ENCODE assay signal across 16 cellular contexts in the genomic region with DNA sequence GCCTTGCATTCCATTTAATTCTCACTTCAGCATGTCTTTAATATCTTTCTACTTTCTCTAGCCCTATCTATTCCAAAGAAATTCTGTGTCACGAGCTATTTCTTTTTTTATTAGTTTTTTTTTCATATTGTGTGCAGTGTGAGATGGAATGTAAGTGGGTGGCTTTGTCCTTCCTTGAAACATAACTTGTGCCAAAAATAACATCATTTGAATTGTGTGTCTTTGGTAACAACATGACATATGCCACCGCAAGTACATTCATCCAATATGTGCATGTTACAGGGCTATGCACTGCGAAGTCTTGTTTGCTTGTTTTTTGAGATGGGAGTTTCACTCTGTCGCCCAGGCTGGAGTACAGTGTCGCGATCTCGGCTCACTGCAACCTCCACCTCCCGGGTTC. TPM values are rescaled to one million over a fixed set of nuclear protein-coding genes. Genes with fewer than 3 reads are reported as not detected.
DNase-seq lines count a peak whose midpoint lies in the region; FAIRE-seq and TF ChIP-seq lines count a peak whose summit lies in the region.
"Had no signal": no experiment of that assay in that cellular context is flagged by ENCODE, and none has a peak within 500 bp of the region (broad histone marks: within the 10 kb centered on the region; RNA-seq: fewer than 3 reads in every experiment).

No MANE protein-coding gene starts in this region.

- H3K27me3 Mint-ChIP-seq in MCF 10A (ENCODE audit: insufficient read depth, unreplicated experiment), result no peaks in the 10 kb centered on the region
- H3K27me3 Mint-ChIP-seq in immature natural killer cell (ENCODE audit: low read depth in 3 of 3), result peaks cover 0 to 4% (median 4%) of the 10 kb centered on the region in 3 donors
- H3K27me3 Mint-ChIP-seq: B cell had no signal

- H3K9me3 Mint-ChIP-seq in MCF 10A (ENCODE audit: unreplicated experiment) (no peaks in the 10 kb centered on the region), immature natural killer cell (no peaks in the 10 kb centered on the region)
- H3K9me3 Mint-ChIP-seq: CD4-positive, alpha-beta memory T cell; HFFc6 had no signal

- H3K9ac ChIP-seq in SK-N-SH, result no peak overlapping the region

- no peaks in the 10 kb centered on the region for H3K9me2 ChIP-seq in SK-N-SH

- no peak overlapping the region for H3K4me2 ChIP-seq in SK-N-SH

- no peaks in the 10 kb centered on the region for H3K79me2 ChIP-seq in SK-N-SH (ENCODE audit: insufficient read depth)

- H3K4me1 Mint-ChIP-seq in MCF 10A (ENCODE audit: insufficient read depth, unreplicated experiment) (peaks cover 11% of the 10 kb centered on the region), immature natural killer cell (no peaks in the 10 kb centered on the region)
- H3K4me1 Mint-ChIP-seq: B cell; CD4-positive, alpha-beta memory T cell had no signal

- FAIRE-seq in bronchial epithelial cell (lab: Jason Lieb, UNC), result no peak

- no TSS peak for BruUV-seq in MCF 10A (replicated peaks; lab: Mats Ljungman, UMichigan)

- H3K27ac Mint-ChIP-seq in MCF 10A (ENCODE audit: low read depth, unreplicated experiment), result no peak overlapping the region
- H3K27ac Mint-ChIP-seq in immature natural killer cell, result no peak overlapping the region
- H3K27ac Mint-ChIP-seq: B cell; CD4-positive, alpha-beta memory T cell; HFFc6 had no signal

- H3K36me3 Mint-ChIP-seq in MCF 10A (ENCODE audit: insufficient read depth, unreplicated experiment) (no peaks in the 10 kb centered on the region), immature natural killer cell (no peaks in the 10 kb centered on the region)
- H3K36me3 Mint-ChIP-seq: CD4-positive, alpha-beta memory T cell had no signal

- no peak overlapping the region for H3K4me3 Mint-ChIP-seq in MCF 10A (ENCODE audit: unreplicated experiment)
- no peak overlapping the region for H3K4me3 Mint-ChIP-seq in immature natural killer cell
- H3K4me3 Mint-ChIP-seq: B cell; CD4-positive, alpha-beta memory T cell; HFFc6 had no signal

- H3K36me3 ChIP-seq in breast epithelium (no peaks in the 10 kb centered on the region), bronchial epithelial cell (ENCODE audit: control insufficient read depth, insufficient read depth, low read length) (no peaks in the 10 kb centered on the region), SK-N-SH (replicated peaks in 1 of 2; ENCODE audit: control insufficient read depth in 1 of 2, insufficient read depth in 2 of 2, low read length in 1 of 2) (no peaks in the 10 kb centered on the region)

- no peak overlapping the region for H2AFZ ChIP-seq in SK-N-SH (ENCODE audit: low read depth)

- TF ChIP-seq RAD21 in SK-N-SH (IDR thresholded peaks at IDR 0.05; ENCODE audit: low read length), result no peak

- CTCF ChIA-PET in MCF 10A (lab: Yijun Ruan, JAX) (interaction anchor here (0.6 kb wide), 1 partner anchor 25 kb away, joined by 3 read pairs; no protein-coding TSS in a partner anchor), SK-N-SH (lab: Yijun Ruan, JAX) (no interaction called here)

- H3K27me3 ChIP-seq in breast epithelium (no peaks in the 10 kb centered on the region), bronchial epithelial cell (ENCODE audit: control insufficient read depth, insufficient read depth, low read length) (no peaks in the 10 kb centered on the region), SK-N-SH (ENCODE audit: insufficient read depth) (no peaks in the 10 kb centered on the region)

- H3K27ac ChIP-seq in breast epithelium (no peak overlapping the region), SK-N-SH (ENCODE audit: low read depth in 2 of 2, low read length in 1 of 2) (no peak overlapping the region)
- H3K27ac ChIP-seq: 22Rv1, C4-2B had no signal

- H3K9me3 ChIP-seq in breast epithelium (no peaks in the 10 kb centered on the region), SK-N-SH (no peaks in the 10 kb centered on the region)

- H3K4me1 ChIP-seq in breast epithelium, result no peaks in the 10 kb centered on the region
- peaks cover 0 to 5% of the 10 kb centered on the region in 2 experiments; a peak in 2 of 4 replicates for H3K4me1 ChIP-seq in SK-N-SH (ENCODE audit: control insufficient read depth in 1 of 2, insufficient read depth in 2 of 2, low read depth in 1 of 2, low read length in 1 of 2)

- intact Hi-C loops in MCF 10A (cut with micrococcal nuclease), result no loop called here
- intact Hi-C loops in breast epithelium (cut with DNase I; ENCODE audit: low total_unique reads), result no loop called here

- no peaks in the 10 kb centered on the region for H4K20me1 ChIP-seq in SK-N-SH (ENCODE audit: insufficient read depth)

- DNase-seq in MCF 10A (ENCODE audit: unreplicated experiment) (peak; percentile 37), breast epithelium (ENCODE audit: low spot score in 2 of 2) (no peak), bronchial epithelial cell (ENCODE audit: low read depth) (peak; percentile 17), epithelial cell of esophagus (ENCODE audit: low read depth) (peak; percentile 22), NCI-H128 (lab: John Stamatoyannopoulos, UW; ENCODE audit: unreplicated experiment) (no peak), SK-N-SH (no peak), immature natural killer cell (no peak)
- no peak for DNase-seq in activated CD4-positive, CD25-positive, alpha-beta regulatory T cell (lab: John Stamatoyannopoulos, UW)
- DNase-seq: CD4-positive, alpha-beta memory T cell; DMS79 treated with DMSO at 0.1 percent for 48 hours; GDM1; HCEC 1CT; HFFc6 had no signal

- TF ChIP-seq CTCF in MCF 10A (IDR thresholded peaks at IDR 0.05; ENCODE audit: unreplicated experiment), result no peak
- no peak for TF ChIP-seq CTCF in breast epithelium (IDR thresholded peaks at IDR 0.05)
- TF ChIP-seq CTCF in bronchial epithelial cell (IDR thresholded peaks at IDR 0.05; ENCODE audit: insufficient read depth, low read length, severe bottlenecking), result no peak
- no peak for TF ChIP-seq CTCF in epithelial cell of esophagus (IDR thresholded peaks at IDR 0.05; ENCODE audit: insufficient read depth, low read depth, low read length, missing control alignments)
- no peak for TF ChIP-seq CTCF in SK-N-SH (IDR thresholded peaks at IDR 0.05)

- 94% methylated on average over 8 of the region's 8 CpGs for WGBS in SK-N-SH (ENCODE audit: low lambda C conversion rate)

- H3K4me3 ChIP-seq in breast epithelium (no peak overlapping the region), bronchial epithelial cell (ENCODE audit: low read depth, low read length) (no peak overlapping the region), epithelial cell of esophagus (ENCODE audit: low read length) (no peak overlapping the region), SK-N-SH (ENCODE audit: low read depth in 2 of 2, low read length in 1 of 2) (no peak overlapping the region)

- TF ChIP-seq POLR2A in breast epithelium (IDR thresholded peaks at IDR 0.05), result no peak

- POLR2A ChIA-PET in MCF 10A (lab: Yijun Ruan, JAX) (no interaction called here), SK-N-SH (lab: Yijun Ruan, JAX) (no interaction called here)

- H3F3A ChIP-seq in SK-N-SH (replicated peaks; ENCODE audit: insufficient read depth), result no peaks in the 10 kb centered on the region

- TF ChIP-seq EP300 in SK-N-SH (IDR thresholded peaks at IDR 0.05; ENCODE audit: borderline replicate concordance in 1 of 2, low read depth in 1 of 2, low read length in 1 of 2), result no peak

TF ChIP-seq in SK-N-SH, 30 proteins besides CTCF, POLR2A, EP300 and RAD21 (continues in another document):
- TF ChIP-seq RFX5 (IDR thresholded peaks at IDR 0.05; ENCODE audit: low read length), result no peak
- no peak for TF ChIP-seq TCF12 (IDR thresholded peaks at IDR 0.05)
- no peak for TF ChIP-seq EZH2phosphoT487 (IDR thresholded peaks at IDR 0.05; ENCODE audit: borderline replicate concordance, low read depth)
- TF ChIP-seq, protein P1, sequence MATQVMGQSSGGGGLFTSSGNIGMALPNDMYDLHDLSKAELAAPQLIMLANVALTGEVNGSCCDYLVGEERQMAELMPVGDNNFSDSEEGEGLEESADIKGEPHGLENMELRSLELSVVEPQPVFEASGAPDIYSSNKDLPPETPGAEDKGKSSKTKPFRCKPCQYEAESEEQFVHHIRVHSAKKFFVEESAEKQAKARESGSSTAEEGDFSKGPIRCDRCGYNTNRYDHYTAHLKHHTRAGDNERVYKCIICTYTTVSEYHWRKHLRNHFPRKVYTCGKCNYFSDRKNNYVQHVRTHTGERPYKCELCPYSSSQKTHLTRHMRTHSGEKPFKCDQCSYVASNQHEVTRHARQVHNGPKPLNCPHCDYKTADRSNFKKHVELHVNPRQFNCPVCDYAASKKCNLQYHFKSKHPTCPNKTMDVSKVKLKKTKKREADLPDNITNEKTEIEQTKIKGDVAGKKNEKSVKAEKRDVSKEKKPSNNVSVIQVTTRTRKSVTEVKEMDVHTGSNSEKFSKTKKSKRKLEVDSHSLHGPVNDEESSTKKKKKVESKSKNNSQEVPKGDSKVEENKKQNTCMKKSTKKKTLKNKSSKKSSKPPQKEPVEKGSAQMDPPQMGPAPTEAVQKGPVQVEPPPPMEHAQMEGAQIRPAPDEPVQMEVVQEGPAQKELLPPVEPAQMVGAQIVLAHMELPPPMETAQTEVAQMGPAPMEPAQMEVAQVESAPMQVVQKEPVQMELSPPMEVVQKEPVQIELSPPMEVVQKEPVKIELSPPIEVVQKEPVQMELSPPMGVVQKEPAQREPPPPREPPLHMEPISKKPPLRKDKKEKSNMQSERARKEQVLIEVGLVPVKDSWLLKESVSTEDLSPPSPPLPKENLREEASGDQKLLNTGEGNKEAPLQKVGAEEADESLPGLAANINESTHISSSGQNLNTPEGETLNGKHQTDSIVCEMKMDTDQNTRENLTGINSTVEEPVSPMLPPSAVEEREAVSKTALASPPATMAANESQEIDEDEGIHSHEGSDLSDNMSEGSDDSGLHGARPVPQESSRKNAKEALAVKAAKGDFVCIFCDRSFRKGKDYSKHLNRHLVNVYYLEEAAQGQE (IDR thresholded peaks at IDR 0.05; ENCODE audit: low read depth, low read length), result no peak
- no peak for TF ChIP-seq SMC3 (IDR thresholded peaks at IDR 0.05; ENCODE audit: low read depth, low read length)
- no peak for TF ChIP-seq FOXM1 (IDR thresholded peaks at IDR 0.05; ENCODE audit: low read depth)

RNA-seq across cellular contexts. Expression of gene NUDT4, which starts 32.8 kb away (rescaled TPM):
- 79.8 and 91.0 TPM in 2 replicates for total RNA-seq in MCF 10A (2022)
- 10 to 100 TPM; 51.1 to 94.3 (median 72.4) TPM for total RNA-seq in breast epithelium
- 34.2 and 49.4 TPM in 2 replicates for total RNA-seq in bronchial epithelial cell
- polyA plus RNA-seq in SK-N-SH (2012; rRNA removed), result 19.8 and 26.0 TPM in 2 replicates
- 31.6 and 41.1 TPM in 2 replicates for polyA plus RNA-seq in SK-N-SH (2012; cell fraction: cytosol; rRNA removed)
- 10.8 and 16.7 TPM in 2 replicates for polyA plus RNA-seq in SK-N-SH (2012; cell fraction: nucleus; rRNA removed)
- 10 to 100 TPM; 29.7 to 34.1 (median 30.6) TPM for polyA plus RNA-seq in immature natural killer cell

Comparison
In these comparisons a context has a peak if more than half of its experiments do, and no peak if none do; other contexts are left out.
1. DNase-seq: peak in MCF 10A (single experiment), bronchial epithelial cell (single experiment) and epithelial cell of esophagus (single experiment); none in breast epithelium (0 of 2), NCI-H128 (single experiment), SK-N-SH (single experiment), immature natural killer cell (0 of 3) and activated CD4-positive, CD25-positive, alpha-beta regulatory T cell (0 of 4).